In the genomic region with DNA sequence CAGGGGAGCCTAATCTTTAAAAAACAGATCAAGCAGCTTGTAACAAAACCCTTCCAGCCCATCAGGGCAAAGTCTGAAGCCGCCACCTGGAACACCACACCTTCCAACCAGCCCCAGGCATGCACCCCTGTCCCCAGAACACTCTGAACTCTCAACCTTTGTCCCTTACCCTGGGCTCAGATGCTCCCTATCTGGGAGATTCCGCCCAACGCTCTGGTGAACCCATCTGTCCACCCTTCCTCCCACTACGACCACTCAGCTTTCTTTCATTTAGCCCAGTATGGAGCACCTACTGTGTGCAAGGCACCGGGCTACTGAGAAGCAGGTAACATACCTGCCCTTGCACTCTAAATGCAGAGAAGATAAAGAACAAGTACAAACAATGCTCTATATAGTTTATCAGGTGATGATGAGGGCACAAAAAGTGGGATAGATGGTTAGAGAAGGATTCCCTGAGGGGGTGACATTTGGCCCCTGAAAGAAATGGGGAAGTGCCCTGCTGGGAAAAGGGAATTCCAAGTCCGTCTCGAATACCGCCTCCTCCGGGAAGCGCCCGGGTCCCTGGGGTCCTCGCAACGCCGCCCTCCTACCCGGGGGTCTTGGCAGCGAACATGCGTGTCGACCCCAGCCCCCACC, we compare ENCODE assay signal across 8 cellular contexts. TPM values are rescaled to one million over a fixed set of nuclear protein-coding genes. Genes with fewer than 3 reads are reported as not detected.
DNase-seq lines count a peak whose midpoint lies in the region; ATAC-seq, FAIRE-seq and TF ChIP-seq lines count a peak whose summit lies in the region.

No MANE protein-coding gene starts in this region.

- H3K9me3 ChIP-seq in HepG2 (ENCODE audit: low read length) (no peaks in the 10 kb centered on the region), tibial artery (no peaks in the 10 kb centered on the region)

- no peak overlapping the region for H2AFZ ChIP-seq in HepG2 (ENCODE audit: low read length)

- H4K20me1 ChIP-seq in HepG2 (ENCODE audit: insufficient read depth, low read length), result peaks cover 3% of the 10 kb centered on the region; the same call in 1 of the 2 replicates

- H3K9ac ChIP-seq in HepG2 (ENCODE audit: insufficient read depth, low read depth, low read length), result peak overlapping the region; percentile 82

- TF ChIP-seq CTCF in HepG2 (CRISPR knock-in tag; IDR thresholded peaks at IDR 0.05) (no peak), tibial artery (IDR thresholded peaks at IDR 0.05) (no peak)

- DNase-seq in activated T-cell treated with anti-CD3 and anti-CD28 coated beads, Interleukin-2, amount 50 U/mL, for 72 hours, result no peak
- no peak for DNase-seq in activated T-cell treated with anti-CD3 and anti-CD28 coated beads, Interleukin-2, amount 50 U/mL, for 48 hours
- no peak for DNase-seq in activated naive CD8-positive, alpha-beta T cell treated with anti-CD3 and anti-CD28 coated beads, Interleukin-2, amount 50 U/mL, for 24 hours
- DNase-seq in HepG2 (ENCODE audit: low spot score), result peak; percentile 33
- no peak for DNase-seq in tibial artery
- no peak for DNase-seq in stimulated activated CD4-positive, alpha-beta T cell treated with anti-CD3 and anti-CD28 coated beads, Interleukin-2, amount 100 ng/mL, for 48 hours
- DNase-seq in GM19238 (ENCODE audit: insufficient read length, low spot score), result no peak
- no peak for DNase-seq in GM03348 (ENCODE audit: low spot score)

- peak in 1 of 2 experiments; percentile 29; a peak in 1 of 4 replicates for TF ChIP-seq EP300 in HepG2 (IDR thresholded peaks at IDR 0.05; ENCODE audit: low read depth in 2 of 2, low read length in 2 of 2)
- no peak for TF ChIP-seq EP300 in HepG2 (CRISPR knock-in tag; IDR thresholded peaks at IDR 0.05; ENCODE audit: borderline replicate concordance)

- peak overlapping the region; percentile 92 for H3K4me2 ChIP-seq in HepG2 (ENCODE audit: low read depth, low read length)

- no peak for ATAC-seq in activated T-cell treated with anti-CD3 and anti-CD28 coated beads, Interleukin-2, amount 50 U/mL, for 72 hours (replicated peaks in 1 of 2)
- ATAC-seq in activated naive CD8-positive, alpha-beta T cell treated with anti-CD3 and anti-CD28 coated beads, Interleukin-2, amount 50 U/mL, for 24 hours, result no peak
- peak; percentile 62 for ATAC-seq in HepG2

- CTCF ChIA-PET in HepG2 (lab: Yijun Ruan, JAX; ENCODE audit: low intra/inter-chr PET ratio, low total read pairs), result no interaction called here

- peak overlapping the region; percentile 77 for H3K27ac Mint-ChIP-seq in activated T-cell treated with anti-CD3 and anti-CD28 coated beads, Interleukin-2, amount 50 U/mL, for 72 hours
- peak overlapping the region; percentile 81 for H3K27ac Mint-ChIP-seq in activated naive CD8-positive, alpha-beta T cell treated with anti-CD3 and anti-CD28 coated beads, Interleukin-2, amount 50 U/mL, for 24 hours

- TF ChIP-seq RAD21 in HepG2 (CRISPR knock-in tag; IDR thresholded peaks at IDR 0.05), result no peak

- peaks cover 45% of the 10 kb centered on the region for H3K4me1 ChIP-seq in HepG2 (ENCODE audit: insufficient read depth, low read length)
- peaks cover 0 to 19% (median 15%) of the 10 kb centered on the region in 4 donors for H3K4me1 ChIP-seq in tibial artery

- H3K27me3 ChIP-seq in HepG2 (ENCODE audit: control insufficient read depth in 1 of 2, insufficient read depth in 2 of 2, low read length in 2 of 2) (peaks cover 6 to 23% of the 10 kb centered on the region in 2 experiments; a peak in 3 of 5 replicates), tibial artery (peaks cover 0 to 9% of the 10 kb centered on the region in 2 donors)

- FAIRE-seq in HepG2 (lab: Jason Lieb, UNC), result no peak

- peaks cover 22% of the 10 kb centered on the region for H3K4me1 Mint-ChIP-seq in activated T-cell treated with anti-CD3 and anti-CD28 coated beads, Interleukin-2, amount 50 U/mL, for 72 hours (ENCODE audit: low read depth)
- peaks cover 20% of the 10 kb centered on the region for H3K4me1 Mint-ChIP-seq in activated naive CD8-positive, alpha-beta T cell treated with anti-CD3 and anti-CD28 coated beads, Interleukin-2, amount 50 U/mL, for 24 hours

- H3K27ac ChIP-seq in HepG2 (ENCODE audit: extremely low read length, insufficient read depth, low read length) (peak overlapping the region; percentile 72), tibial artery (peak overlapping the region; percentile 62 to 77)

- TSS peak; percentile 71 for BruUV-seq in HepG2 (replicated peaks; lab: Mats Ljungman, UMichigan)

- H3K79me2 ChIP-seq in HepG2 (ENCODE audit: insufficient read depth, low read length), result peaks cover 27% of the 10 kb centered on the region

- H3K9me3 Mint-ChIP-seq in activated T-cell treated with anti-CD3 and anti-CD28 coated beads, Interleukin-2, amount 50 U/mL, for 72 hours, result no peaks in the 10 kb centered on the region
- no peaks in the 10 kb centered on the region for H3K9me3 Mint-ChIP-seq in activated naive CD8-positive, alpha-beta T cell treated with anti-CD3 and anti-CD28 coated beads, Interleukin-2, amount 50 U/mL, for 24 hours

- H3K36me3 ChIP-seq in HepG2 (replicated peaks in 1 of 2; ENCODE audit: control insufficient read depth in 1 of 2, insufficient read depth in 2 of 2, low read length in 2 of 2) (no peaks in the 10 kb centered on the region), tibial artery (peaks cover 0 to 6% (median 0%) of the 10 kb centered on the region in 3 donors)

- WGBS in HepG2 (ENCODE audit: low lambda C conversion rate), result 1% methylated on average over 10 of the region's 18 CpGs

- in situ Hi-C loops in HepG2 (cut with HindIII; ENCODE audit: extremely low pct_ligation_motif_present, low pct_unique_long_range_greater_than_20kb), result no loop called here

- H3K27me3 Mint-ChIP-seq in activated T-cell treated with anti-CD3 and anti-CD28 coated beads, Interleukin-2, amount 50 U/mL, for 72 hours (ENCODE audit: low read depth), result no peaks in the 10 kb centered on the region
- no peaks in the 10 kb centered on the region for H3K27me3 Mint-ChIP-seq in activated naive CD8-positive, alpha-beta T cell treated with anti-CD3 and anti-CD28 coated beads, Interleukin-2, amount 50 U/mL, for 24 hours

- H3K4me3 ChIP-seq in HepG2 (replicated peaks in 1 of 3; ENCODE audit: insufficient read depth in 1 of 3, low read depth in 2 of 3, low read length in 3 of 3) (peak overlapping the region; percentile 76 to 97 (median 78)), tibial artery (peak overlapping the region; percentile 74 to 97)

- TF ChIP-seq POLR2A in HepG2 (IDR thresholded peaks at IDR 0.05; ENCODE audit: insufficient read depth in 1 of 2, low read depth in 2 of 2, low read length in 2 of 2), result peak in 1 of 2 experiments; percentile 37; a peak in 1 of 4 replicates

- intact Hi-C loops in HepG2 (cut with micrococcal nuclease; ENCODE audit: unreplicated experiment), result no loop called here
- intact Hi-C loops in tibial artery (cut with DNase I; ENCODE audit: low total_unique reads), result no loop called here

- POLR2A ChIA-PET in HepG2 (lab: Yijun Ruan, JAX), result interaction anchor here (1.0 to 1.4 kb wide), 6 partner anchors 12 to 298 kb away, joined by 3 to 4 read pairs (median 3); no protein-coding TSS in a partner anchor

- H3K4me3 Mint-ChIP-seq in activated T-cell treated with anti-CD3 and anti-CD28 coated beads, Interleukin-2, amount 50 U/mL, for 72 hours, result peak overlapping the region; percentile 96 to 97
- H3K4me3 Mint-ChIP-seq in activated naive CD8-positive, alpha-beta T cell treated with anti-CD3 and anti-CD28 coated beads, Interleukin-2, amount 50 U/mL, for 24 hours, result peak overlapping the region; percentile 91

- no peaks in the 10 kb centered on the region for H3K36me3 Mint-ChIP-seq in activated T-cell treated with anti-CD3 and anti-CD28 coated beads, Interleukin-2, amount 50 U/mL, for 72 hours (ENCODE audit: insufficient read depth in 2 of 2)
- no peaks in the 10 kb centered on the region for H3K36me3 Mint-ChIP-seq in activated naive CD8-positive, alpha-beta T cell treated with anti-CD3 and anti-CD28 coated beads, Interleukin-2, amount 50 U/mL, for 24 hours (ENCODE audit: low read depth)

TF ChIP-seq in HepG2, 621 proteins besides CTCF, POLR2A, EP300 and RAD21 (continues in another document):
- 0 out of 2 replicates have a peak, but pooled peaks have one; percentile 24 for TF ChIP-seq ZMYM2 (CRISPR knock-in tag; IDR thresholded peaks at IDR 0.05)

RNA-seq across cellular contexts. Expression of gene PEPD, which starts 0.6 kb away (rescaled TPM):
- 10 to 100 TPM; 19.8 to 21.1 TPM for total RNA-seq in activated T-cell treated with anti-CD3 and anti-CD28 coated beads, Interleukin-2, amount 50 U/mL, for 72 hours
- 75.1 and 81.0 TPM in 2 replicates for total RNA-seq in HepG2 (2016; rRNA removed; fragmentation: Illumina TruSeq; extraction: Trizol)
- total RNA-seq in HepG2 (2016; cell fraction: cytosol; rRNA removed; fragmentation: Illumina TruSeq; extraction: Trizol; ENCODE audit: low read depth), result 12.2 and 14.5 TPM in 2 replicates
- 76.9 and 79.4 TPM in 2 replicates for total RNA-seq in HepG2 (2016; cell fraction: insoluble cytoplasmic fraction; rRNA removed; fragmentation: Illumina TruSeq; extraction: Trizol)
- 29.4 and 31.9 TPM in 2 replicates for total RNA-seq in HepG2 (2016; cell fraction: membrane; rRNA removed; fragmentation: Illumina TruSeq; extraction: Trizol)
- total RNA-seq in HepG2 (2016; cell fraction: nucleus; rRNA removed; fragmentation: Illumina TruSeq; extraction: Trizol), result 35.5 and 39.2 TPM in 2 replicates
- polyA plus RNA-seq in HepG2 (2011; rRNA removed), result 60.7 and 63.7 TPM in 2 replicates
- 56.0 and 100 TPM in 2 replicates for polyA plus RNA-seq in HepG2 (2011; cell fraction: cytosol; rRNA removed)
- polyA plus RNA-seq in HepG2 (2011; cell fraction: nucleus; rRNA removed), result 50.1 and 50.6 TPM in 2 replicates
- 45.4 and 52.9 TPM in 2 replicates for polyA plus RNA-seq in HepG2 (2012)
- 14.1 and 18.0 TPM in 2 replicates for polyA plus RNA-seq in HepG2 (2016; cell fraction: cytosol; fragmentation: Illumina TruSeq; extraction: Trizol; ENCODE audit: low read depth)
- 103 and 110 TPM in 2 replicates for polyA plus RNA-seq in HepG2 (2016; cell fraction: insoluble cytoplasmic fraction; fragmentation: Illumina TruSeq; extraction: Trizol; ENCODE audit: low read depth)
- 30.2 and 30.4 TPM in 2 replicates for polyA plus RNA-seq in HepG2 (2016; cell fraction: membrane; fragmentation: Illumina TruSeq; extraction: Trizol; ENCODE audit: low read depth)
- polyA plus RNA-seq in HepG2 (2016; cell fraction: nucleus; fragmentation: Illumina TruSeq; extraction: Trizol; ENCODE audit: insufficient read depth, low read depth), result 79.7 and 88.3 TPM in 2 replicates
- 62.3 and 119 TPM in 2 replicates for polyA minus RNA-seq in HepG2 (2011; rRNA and poly(A)+ RNA removed; ENCODE audit: low replicate concordance)
- polyA minus RNA-seq in HepG2 (2011; cell fraction: cytosol; rRNA and poly(A)+ RNA removed), result 32.5 and 35.0 TPM in 2 replicates
- polyA minus RNA-seq in HepG2 (2011; cell fraction: nucleus; rRNA and poly(A)+ RNA removed), result 14.2 and 19.1 TPM in 2 replicates
